In the genomic region with DNA sequence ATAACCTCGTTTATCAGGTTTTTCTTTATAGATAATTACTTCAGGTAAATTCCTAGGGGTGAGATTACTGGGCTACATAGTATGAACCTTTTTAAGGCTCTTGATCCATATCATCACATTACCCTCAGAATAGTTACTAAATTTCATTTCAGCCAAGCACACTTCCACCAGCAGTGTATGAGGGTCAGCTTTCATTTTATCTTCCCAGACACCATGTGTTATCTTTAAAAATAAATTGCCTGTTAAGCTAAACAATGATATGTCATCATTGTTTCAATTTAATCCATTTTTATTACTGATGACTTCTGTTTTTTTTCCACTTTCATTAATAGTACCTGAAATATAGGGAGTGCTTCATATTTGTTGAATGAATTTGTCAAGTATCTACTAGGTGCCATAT, we compare ENCODE assay signal across 13 cellular contexts. TPM values are rescaled to one million over a fixed set of nuclear protein-coding genes. Genes with fewer than 3 reads are reported as not detected.
DNase-seq lines count a peak whose midpoint lies in the region; ATAC-seq and TF ChIP-seq lines count a peak whose summit lies in the region.
"Had no signal": no experiment of that assay in that cellular context is flagged by ENCODE, and none has a peak within 500 bp of the region (broad histone marks: within the 10 kb centered on the region; RNA-seq: fewer than 3 reads in every experiment).

No MANE protein-coding gene starts in this region.

- peak overlapping the region; percentile 74 for H3K27ac Mint-ChIP-seq in activated naive CD4-positive, alpha-beta T cell treated with anti-CD3 and anti-CD28 coated beads, Interleukin-2, amount 50 U/mL, for 24 hours
- H3K27ac Mint-ChIP-seq in CD8-positive, alpha-beta T cell, result peak overlapping the region; percentile 55
- peak overlapping the region; percentile 70 to 81 for H3K27ac Mint-ChIP-seq in T-cell
- H3K27ac Mint-ChIP-seq in naive thymus-derived CD8-positive, alpha-beta T cell, result peak overlapping the region in 9 of 10 donors; percentile 44 to 96 (median 67)
- H3K27ac Mint-ChIP-seq: H9 had no signal

- peaks cover 84% of the 10 kb centered on the region for H3K4me1 ChIP-seq in CD8-positive, alpha-beta T cell (ENCODE audit: insufficient read depth, low read length)
- peaks cover 11% of the 10 kb centered on the region for H3K4me1 ChIP-seq in ovary (ENCODE audit: insufficient read depth)

- no peaks in the 10 kb centered on the region for H3K27me3 ChIP-seq in CD8-positive, alpha-beta T cell (ENCODE audit: insufficient read depth, low read length)
- no peaks in the 10 kb centered on the region for H3K27me3 ChIP-seq in ovary

- H3K9me3 ChIP-seq in CD8-positive, alpha-beta T cell (ENCODE audit: low read length), result no peaks in the 10 kb centered on the region
- no peaks in the 10 kb centered on the region for H3K9me3 ChIP-seq in ovary
- H3K9me3 ChIP-seq: BE2C had no signal

- no peak for DNase-seq in activated naive CD4-positive, alpha-beta T cell (lab: John Stamatoyannopoulos, UW)
- no peak for DNase-seq in CD8-positive, alpha-beta T cell
- DNase-seq in T-cell (no peak), ovary (no peak)
- DNase-seq in naive thymus-derived CD8-positive, alpha-beta T cell, result no peak
- DNase-seq: BE2C, DMS53, GF-D8, GOT3, H9 had no signal

- peaks cover 4% of the 10 kb centered on the region for H3K9me3 Mint-ChIP-seq in activated naive CD4-positive, alpha-beta T cell treated with anti-CD3 and anti-CD28 coated beads, Interleukin-2, amount 50 U/mL, for 24 hours
- H3K9me3 Mint-ChIP-seq in CD8-positive, alpha-beta T cell, result no peaks in the 10 kb centered on the region
- H3K9me3 Mint-ChIP-seq in T-cell, result no peaks in the 10 kb centered on the region
- H3K9me3 Mint-ChIP-seq in naive thymus-derived CD8-positive, alpha-beta T cell, result no peaks in the 10 kb centered on the region
- H3K9me3 Mint-ChIP-seq: H9 had no signal

- H3K36me3 ChIP-seq in CD8-positive, alpha-beta T cell (ENCODE audit: insufficient read depth, low read length), result no peaks in the 10 kb centered on the region
- H3K36me3 ChIP-seq in ovary, result no peaks in the 10 kb centered on the region
- H3K36me3 ChIP-seq: BE2C had no signal

- no peaks in the 10 kb centered on the region for H3K27me3 Mint-ChIP-seq in activated naive CD4-positive, alpha-beta T cell treated with anti-CD3 and anti-CD28 coated beads, Interleukin-2, amount 50 U/mL, for 24 hours
- H3K27me3 Mint-ChIP-seq in CD8-positive, alpha-beta T cell (ENCODE audit: low read depth), result no peaks in the 10 kb centered on the region
- no peaks in the 10 kb centered on the region for H3K27me3 Mint-ChIP-seq in T-cell
- no peaks in the 10 kb centered on the region for H3K27me3 Mint-ChIP-seq in naive thymus-derived CD8-positive, alpha-beta T cell

- no peak for TF ChIP-seq EP300 in ovary (IDR thresholded peaks at IDR 0.05)

- peaks cover 5% of the 10 kb centered on the region for H3K36me3 Mint-ChIP-seq in activated naive CD4-positive, alpha-beta T cell treated with anti-CD3 and anti-CD28 coated beads, Interleukin-2, amount 50 U/mL, for 24 hours
- peaks cover 8% of the 10 kb centered on the region for H3K36me3 Mint-ChIP-seq in CD8-positive, alpha-beta T cell
- peaks cover 11% of the 10 kb centered on the region for H3K36me3 Mint-ChIP-seq in T-cell
- H3K36me3 Mint-ChIP-seq in naive thymus-derived CD8-positive, alpha-beta T cell, result peaks cover 0 to 4% (median 3%) of the 10 kb centered on the region in 3 donors

- no peak for TF ChIP-seq CTCF in CD8-positive, alpha-beta T cell (IDR thresholded peaks at IDR 0.05)
- TF ChIP-seq CTCF in ovary (IDR thresholded peaks at IDR 0.05), result no peak

- POLR2A ChIA-PET in CD8-positive, alpha-beta T cell (lab: Charles Lee), result interaction anchor here (1.4 kb wide), 1 partner anchor 56 kb away, joined by 3 read pairs; no protein-coding TSS in a partner anchor
- POLR2A ChIA-PET in T-cell (lab: Charles Lee), result no interaction called here
- POLR2A ChIA-PET in naive thymus-derived CD8-positive, alpha-beta T cell (lab: Charles Lee), result interaction anchor here (1.0 kb wide), 1 partner anchor 58 kb away, joined by 3 read pairs; no protein-coding TSS in a partner anchor

- WGBS in ovary, 3 donors, result 77 to 87% (median 83%) methylated on average over 1 of the region's 1 CpG

- no peak overlapping the region for H3K4me3 ChIP-seq in CD8-positive, alpha-beta T cell (ENCODE audit: low read depth, low read length)
- no peak overlapping the region for H3K4me3 ChIP-seq in ovary

- peaks cover 83% of the 10 kb centered on the region for H3K4me1 Mint-ChIP-seq in activated naive CD4-positive, alpha-beta T cell treated with anti-CD3 and anti-CD28 coated beads, Interleukin-2, amount 50 U/mL, for 24 hours
- H3K4me1 Mint-ChIP-seq in CD8-positive, alpha-beta T cell (ENCODE audit: low read depth), result peaks cover 76% of the 10 kb centered on the region
- H3K4me1 Mint-ChIP-seq in T-cell, result peaks cover 78 to 83% (median 83%) of the 10 kb centered on the region in 3 donors
- peaks cover 45 to 82% (median 76%) of the 10 kb centered on the region in 4 donors for H3K4me1 Mint-ChIP-seq in naive thymus-derived CD8-positive, alpha-beta T cell

- no peak overlapping the region for H3K4me3 Mint-ChIP-seq in activated naive CD4-positive, alpha-beta T cell treated with anti-CD3 and anti-CD28 coated beads, Interleukin-2, amount 50 U/mL, for 24 hours
- no peak overlapping the region for H3K4me3 Mint-ChIP-seq in CD8-positive, alpha-beta T cell
- H3K4me3 Mint-ChIP-seq in T-cell, result no peak overlapping the region
- H3K4me3 Mint-ChIP-seq in naive thymus-derived CD8-positive, alpha-beta T cell, result peak overlapping the region in 1 of 10 donors; percentile 32
- H3K4me3 Mint-ChIP-seq: H9 had no signal

- H3K27ac ChIP-seq in CD8-positive, alpha-beta T cell (ENCODE audit: low read depth, low read length), result no peak overlapping the region
- H3K27ac ChIP-seq in ovary, result no peak overlapping the region
- H3K27ac ChIP-seq: C4-2B had no signal

- no peak for TF ChIP-seq POLR2A in ovary (IDR thresholded peaks at IDR 0.05)

- CTCF ChIA-PET in CD8-positive, alpha-beta T cell (lab: Charles Lee), result no interaction called here
- CTCF ChIA-PET in T-cell (lab: Charles Lee), result interaction anchor here in 1 of 2 donors (0.6 kb wide), 1 partner anchor 1382 kb away, joined by 3 read pairs; no protein-coding TSS in a partner anchor

- ATAC-seq in CD8-positive, alpha-beta T cell, result no peak
- ATAC-seq in T-cell (replicated peaks in 1 of 4), result no peak
- no peak for ATAC-seq in naive thymus-derived CD8-positive, alpha-beta T cell
- no peak for ATAC-seq in HG02884 (IDR thresholded peaks at IDR 0.05; ENCODE audit: unreplicated experiment)

- intact Hi-C loops in CD8-positive, alpha-beta T cell (cut with DNase I, micrococcal nuclease), result loop anchor here in 1 of 2 experiments (5.0 kb wide), 1 partner anchor 62 kb away; no protein-coding TSS in a partner anchor
- intact Hi-C loops in ovary (cut with DNase I), result no loop called here

RNA-seq across cellular contexts. Expression of gene PRKCA, which starts 33.4 kb away (rescaled TPM):
- total RNA-seq in CD8-positive, alpha-beta T cell, result 10 to 100 TPM; 62.6 to 70.8 TPM
- total RNA-seq in T-cell, result 100 to 1,000 TPM in 2 of 5 donors, 10 to 100 TPM in 3; 75.9 to 128 (median 82.0) TPM
- 10 to 100 TPM; 90.6 to 97.3 TPM for total RNA-seq in naive thymus-derived CD8-positive, alpha-beta T cell
- polyA plus RNA-seq in naive thymus-derived CD8-positive, alpha-beta T cell, result 1 to 10 TPM; 1.3 to 5.8 (median 3.3) TPM
- 10 to 100 TPM; 22.3 to 67.6 (median 45.0) TPM for total RNA-seq in ovary
- 10 to 100 TPM in 1 of 2 donors, 1 to 10 TPM in 1; 9.1 to 34.4 TPM for polyA plus RNA-seq in ovary

Comparison
In these comparisons a context has a peak if more than half of its experiments do, and no peak if none do; other contexts are left out.
1. POLR2A ChIA-PET loops: an anchor here in CD8-positive, alpha-beta T cell (1.4 kb wide) and naive thymus-derived CD8-positive, alpha-beta T cell (1.0 kb wide); none called in T-cell.